ENCODE assay signal across 10 cellular contexts in the genomic region with DNA sequence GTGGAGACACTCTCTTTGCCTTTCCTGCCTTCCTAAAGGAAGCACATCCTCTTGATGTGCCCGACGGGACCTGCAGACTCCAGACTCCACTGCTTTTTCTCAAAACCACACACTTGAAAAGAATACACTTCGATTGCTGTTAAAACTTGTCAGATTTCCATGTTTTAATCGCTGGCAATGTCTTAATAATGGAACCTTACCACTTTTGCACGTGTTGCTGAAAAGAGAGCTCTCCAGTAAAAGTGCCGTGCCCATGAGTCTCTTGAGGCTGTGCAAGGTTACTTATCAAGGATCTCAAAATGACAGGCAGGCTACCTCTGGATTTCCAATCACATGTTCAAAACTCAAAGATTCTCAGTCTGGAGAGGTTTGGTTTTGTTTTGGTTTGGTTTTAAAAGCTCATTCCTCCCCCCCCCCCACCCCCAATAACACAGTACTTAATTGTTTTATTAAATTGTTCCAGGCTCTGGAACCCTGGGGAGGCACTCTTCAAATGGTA. TPM values are rescaled to one million over a fixed set of nuclear protein-coding genes. Genes with fewer than 3 reads are reported as not detected.
A peak's percentile ranks its signal among the peaks of the same experiment; 100 is the strongest.
DNase-seq lines count a peak whose midpoint lies in the region; ATAC-seq and TF ChIP-seq lines count a peak whose summit lies in the region.
"Had no signal": no experiment of that assay in that cellular context is flagged by ENCODE, and none has a peak within 500 bp of the region (broad histone marks: within the 10 kb centered on the region; RNA-seq: fewer than 3 reads in every experiment).

No MANE protein-coding gene starts in this region.

- H3K27ac ChIP-seq in CD8-positive, alpha-beta T cell (ENCODE audit: low read depth, low read length) = no peak overlapping the region
- H3K27ac ChIP-seq in SJCRH30 = no peak overlapping the region

- no peak for TF ChIP-seq CTCF in CD8-positive, alpha-beta T cell (IDR thresholded peaks at IDR 0.05)
- TF ChIP-seq CTCF in NB4 (IDR thresholded peaks at IDR 0.05; ENCODE audit: low read depth, low read length) = no peak

- no peak overlapping the region for H2AFZ ChIP-seq in neuron (ENCODE audit: low read depth, low read length)

- H3K36me3 Mint-ChIP-seq in CD8-positive, alpha-beta T cell = no peaks in the 10 kb centered on the region

- ATAC-seq in CD8-positive, alpha-beta T cell = no peak
- no peak for ATAC-seq in GM18870 (IDR thresholded peaks at IDR 0.05; ENCODE audit: unreplicated experiment)
- ATAC-seq in GM18505 (IDR thresholded peaks at IDR 0.05; ENCODE audit: unreplicated experiment) = no peak

- H3K4me3 Mint-ChIP-seq in CD8-positive, alpha-beta T cell = peak overlapping the region; percentile 52

- H3K9me3 Mint-ChIP-seq in CD8-positive, alpha-beta T cell = no peaks in the 10 kb centered on the region

- TF ChIP-seq POLR2A in NB4 (IDR thresholded peaks at IDR 0.05; ENCODE audit: extremely low read depth, insufficient read length) (no peak), GM18505 (IDR thresholded peaks at IDR 0.05; ENCODE audit: borderline replicate concordance, extremely low read depth, insufficient read depth, insufficient read length) (no peak)

- H3K27ac Mint-ChIP-seq in CD8-positive, alpha-beta T cell = no peak overlapping the region

- no peak overlapping the region for H3K9ac ChIP-seq in endocrine pancreas (ENCODE audit: control insufficient read depth, insufficient read depth, low read length)

- peaks cover 50% of the 10 kb centered on the region for H3K27me3 ChIP-seq in CD8-positive, alpha-beta T cell (ENCODE audit: insufficient read depth, low read length)
- H3K27me3 ChIP-seq in endocrine pancreas (ENCODE audit: control insufficient read depth, insufficient read depth, low read length) (peaks cover 25% of the 10 kb centered on the region), neuron (ENCODE audit: insufficient read depth, low read length) (peaks cover 66% of the 10 kb centered on the region), SJCRH30 (no peaks in the 10 kb centered on the region)

- no peak for DNase-seq in CD8-positive, alpha-beta T cell
- DNase-seq in NB4 (ENCODE audit: low read depth) = peak; percentile 44
- DNase-seq in hepatic stellate cell (ENCODE audit: low spot score) = no peak
- DNase-seq in SJCRH30 = no peak
- DNase-seq: effector memory CD4-positive, alpha-beta T cell; NCI-H510A had no signal

- H3K4me1 ChIP-seq in CD8-positive, alpha-beta T cell (ENCODE audit: insufficient read depth, low read length) = peaks cover 13% of the 10 kb centered on the region
- H3K4me1 ChIP-seq in endocrine pancreas (ENCODE audit: control insufficient read depth, insufficient read depth, low read length) (no peaks in the 10 kb centered on the region), neuron (ENCODE audit: insufficient read depth, low read length) (peaks cover 10% of the 10 kb centered on the region), SJCRH30 (no peaks in the 10 kb centered on the region)

- no peaks in the 10 kb centered on the region for H3K36me3 ChIP-seq in CD8-positive, alpha-beta T cell (ENCODE audit: insufficient read depth, low read length)
- H3K36me3 ChIP-seq in endocrine pancreas (ENCODE audit: control insufficient read depth, insufficient read depth, low read length) = no peaks in the 10 kb centered on the region
- no peaks in the 10 kb centered on the region for H3K36me3 ChIP-seq in neuron (ENCODE audit: insufficient read depth, low read length)
- H3K36me3 ChIP-seq in SJCRH30 = no peaks in the 10 kb centered on the region

- peaks cover 12% of the 10 kb centered on the region for H3K4me1 Mint-ChIP-seq in CD8-positive, alpha-beta T cell (ENCODE audit: low read depth)

- peaks cover 72% of the 10 kb centered on the region for H3K27me3 Mint-ChIP-seq in CD8-positive, alpha-beta T cell (ENCODE audit: low read depth)

- POLR2A ChIA-PET in CD8-positive, alpha-beta T cell (lab: Charles Lee) = no interaction called here

- intact Hi-C loops in CD8-positive, alpha-beta T cell (cut with DNase I, micrococcal nuclease) = no loop called here

- no peaks in the 10 kb centered on the region for H3K9me3 ChIP-seq in CD8-positive, alpha-beta T cell (ENCODE audit: low read length)
- H3K9me3 ChIP-seq in endocrine pancreas (ENCODE audit: control insufficient read depth, low read length) (no peaks in the 10 kb centered on the region), neuron (ENCODE audit: low read length) (no peaks in the 10 kb centered on the region), SJCRH30 (replicated peaks) (no peaks in the 10 kb centered on the region)

- peak overlapping the region; percentile 16 for H3K4me3 ChIP-seq in CD8-positive, alpha-beta T cell (ENCODE audit: low read depth, low read length)
- H3K4me3 ChIP-seq in NB4 (ENCODE audit: low read depth, low read length) = peak overlapping the region; percentile 63
- H3K4me3 ChIP-seq in endocrine pancreas (ENCODE audit: control insufficient read depth, insufficient read depth, low read length) = peak overlapping the region; percentile 40
- H3K4me3 ChIP-seq in neuron (ENCODE audit: low read length) = peak overlapping the region; percentile 36
- no peak overlapping the region for H3K4me3 ChIP-seq in SJCRH30

- CTCF ChIA-PET in CD8-positive, alpha-beta T cell (lab: Charles Lee) = no interaction called here

RNA-seq across cellular contexts. Expression of a gene that starts 12.0 kb away (rescaled TPM):
- under 1 TPM in 1 of 2 experiments, not detected in 1; 0.24 TPM for total RNA-seq in CD8-positive, alpha-beta T cell
- total RNA-seq in SJCRH30 (2014; rRNA removed; shearing (Covaris generic)) = 8.3 and 10.6 TPM in 2 replicates
